2 cellular contexts compared by ENCODE assay signal in genomic region chr1:159896086-159896930, GRCh38.
TF ChIP-seq lines count a peak whose summit lies in the region.

No MANE protein-coding gene starts in this region.

TF ChIP-seq in SK-N-SH, 30 proteins besides CTCF, POLR2A, EP300 and RAD21:
- no peak for TF ChIP-seq TEAD4 (IDR thresholded peaks at IDR 0.05; ENCODE audit: borderline replicate concordance, insufficient read depth)
- TF ChIP-seq MEF2A (IDR thresholded peaks at IDR 0.05; ENCODE audit: borderline replicate concordance, low read depth) = no peak
- no peak for TF ChIP-seq JUND (IDR thresholded peaks at IDR 0.05)
- no peak for TF ChIP-seq FOSL2 (IDR thresholded peaks at IDR 0.05; ENCODE audit: borderline replicate concordance, low read depth)
- TF ChIP-seq, protein P1, sequence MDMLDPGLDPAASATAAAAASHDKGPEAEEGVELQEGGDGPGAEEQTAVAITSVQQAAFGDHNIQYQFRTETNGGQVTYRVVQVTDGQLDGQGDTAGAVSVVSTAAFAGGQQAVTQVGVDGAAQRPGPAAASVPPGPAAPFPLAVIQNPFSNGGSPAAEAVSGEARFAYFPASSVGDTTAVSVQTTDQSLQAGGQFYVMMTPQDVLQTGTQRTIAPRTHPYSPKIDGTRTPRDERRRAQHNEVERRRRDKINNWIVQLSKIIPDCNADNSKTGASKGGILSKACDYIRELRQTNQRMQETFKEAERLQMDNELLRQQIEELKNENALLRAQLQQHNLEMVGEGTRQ (IDR thresholded peaks at IDR 0.05; ENCODE audit: borderline replicate concordance, low read depth, low read length) = no peak
- TF ChIP-seq NRF1 (IDR thresholded peaks at IDR 0.05; ENCODE audit: low read depth, low read length) = no peak
- TF ChIP-seq FOXJ3 (CRISPR knock-in tag; IDR thresholded peaks at IDR 0.05) = no peak
- no peak for TF ChIP-seq MAX (IDR thresholded peaks at IDR 0.05; ENCODE audit: low read depth)
- no peak for TF ChIP-seq POLR2AphosphoS5 (IDR thresholded peaks at IDR 0.05; ENCODE audit: low read depth, low read length)
- TF ChIP-seq ZBTB33 (IDR thresholded peaks at IDR 0.05; ENCODE audit: borderline replicate concordance, low read depth) = no peak

TF ChIP-seq in SK-N-SH treated with all-trans-retinoic acid at 6 μM for 48 hours, 23 proteins besides CTCF, POLR2A, EP300 and RAD21:
- TF ChIP-seq RARB (CRISPR knock-in tag; IDR thresholded peaks at IDR 0.05) (no peak), ZNF565 (CRISPR knock-in tag; conservative IDR thresholded peaks at IDR 0.05; ENCODE audit: low read depth) (no peak), CSDC2 (CRISPR knock-in tag; IDR thresholded peaks at IDR 0.05) (no peak), TCF4 (CRISPR knock-in tag; IDR thresholded peaks at IDR 0.05; ENCODE audit: borderline replicate concordance) (no peak), POU6F1 (CRISPR knock-in tag; IDR thresholded peaks at IDR 0.05; ENCODE audit: borderline replicate concordance, low read depth) (no peak), OSR1 (CRISPR knock-in tag; IDR thresholded peaks at IDR 0.05) (no peak), ZFP3 (CRISPR knock-in tag; IDR thresholded peaks at IDR 0.05) (no peak), ZFP30 (CRISPR knock-in tag; IDR thresholded peaks at IDR 0.05) (no peak)
